Comparison of ENCODE assay signal across 1 cellular context in the genomic region with DNA sequence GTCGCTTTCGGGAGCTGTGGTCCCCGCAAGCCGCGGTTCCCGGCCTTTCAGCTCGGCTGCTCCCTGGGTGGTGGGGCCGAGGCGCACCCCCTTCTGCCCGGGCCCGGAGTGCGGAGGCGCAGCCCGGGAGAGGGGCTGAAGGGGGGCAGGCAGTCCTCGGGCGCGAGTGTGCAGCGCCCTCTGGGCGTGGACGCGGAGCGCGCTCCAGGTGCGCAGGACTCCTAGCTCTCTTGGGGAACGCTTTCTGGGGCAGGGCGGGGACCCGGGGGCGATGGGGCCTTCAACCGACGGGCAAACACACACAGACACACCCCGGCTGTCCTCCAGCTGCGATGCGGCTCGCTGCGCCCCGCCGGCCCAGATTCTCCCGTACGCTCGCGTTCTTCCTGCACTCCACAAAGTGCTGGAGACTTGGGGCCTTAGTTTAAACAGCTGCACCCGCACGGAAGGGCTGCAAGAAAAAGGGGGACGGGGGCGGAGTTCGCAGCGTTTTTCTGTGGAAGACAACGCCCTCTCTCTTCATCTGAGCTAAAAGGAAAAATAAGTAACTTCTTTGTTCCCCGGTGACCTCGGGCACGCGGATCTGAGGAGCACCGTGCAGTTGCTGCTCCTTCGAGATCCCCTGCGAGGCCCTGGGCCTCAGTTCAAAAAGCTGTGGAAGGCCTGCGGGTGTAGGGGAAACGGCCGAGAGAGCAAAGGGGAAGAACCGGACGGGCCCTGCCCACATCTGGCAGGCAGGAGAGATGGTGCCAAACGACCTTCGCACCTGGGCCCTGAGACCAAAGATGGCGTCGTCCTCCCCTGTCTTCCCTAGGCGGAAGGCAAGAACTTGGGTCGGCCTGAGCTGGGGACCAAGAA.
TF ChIP-seq lines count a peak whose summit lies in the region.

No MANE protein-coding gene starts in this region.

TF ChIP-seq in HepG2, 621 proteins besides CTCF, POLR2A, EP300 and RAD21 (continued from another document and continues in another):
- TF ChIP-seq, protein P1, sequence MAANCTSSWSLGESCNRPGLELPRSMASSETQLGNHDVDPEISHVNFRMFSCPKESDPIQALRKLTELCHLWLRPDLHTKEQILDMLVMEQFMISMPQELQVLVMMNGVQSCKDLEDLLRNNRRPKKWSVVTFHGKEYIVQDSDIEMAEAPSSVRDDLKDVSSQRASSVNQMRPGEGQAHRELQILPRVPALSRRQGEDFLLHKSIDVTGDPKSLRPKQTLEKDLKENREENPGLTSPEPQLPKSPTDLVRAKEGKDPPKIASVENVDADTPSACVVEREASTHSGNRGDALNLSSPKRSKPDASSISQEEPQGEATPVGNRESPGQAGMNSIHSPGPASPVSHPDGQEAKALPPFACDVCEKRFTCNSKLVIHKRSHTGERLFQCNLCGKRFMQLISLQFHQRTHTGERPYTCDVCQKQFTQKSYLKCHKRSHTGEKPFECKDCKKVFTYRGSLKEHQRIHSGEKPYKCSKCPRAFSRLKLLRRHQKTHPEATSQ (CRISPR knock-in tag; IDR thresholded peaks at IDR 0.05; ENCODE audit: borderline replicate concordance) = no peak
- TF ChIP-seq DNMT3B (CRISPR knock-in tag; conservative IDR thresholded peaks at IDR 0.05) (0 out of 2 replicates have a peak, but pooled peaks have one; percentile 16), NONO (IDR thresholded peaks at IDR 0.05) (no peak), NONO (CRISPR knock-in tag; conservative IDR thresholded peaks at IDR 0.05) (peak; percentile 89), RORA (CRISPR knock-in tag; IDR thresholded peaks at IDR 0.05) (no peak), ATF7 (IDR thresholded peaks at IDR 0.05) (no peak), ATF7 (CRISPR knock-in tag; IDR thresholded peaks at IDR 0.05) (no peak; the same call in 1 of the 2 replicates), STAG1 (CRISPR knock-in tag; IDR thresholded peaks at IDR 0.05) (peak; percentile 91), CREB1 (IDR thresholded peaks at IDR 0.05) (no peak), CREB1 (CRISPR knock-in tag; IDR thresholded peaks at IDR 0.05) (no peak), FOXA3 (CRISPR knock-in tag; IDR thresholded peaks at IDR 0.05) (peak; percentile 8; the same call in 1 of the 2 replicates), JARID2 (CRISPR knock-in tag; IDR thresholded peaks at IDR 0.05; ENCODE audit: insufficient replicate concordance) (no peak), ZNF230 (CRISPR knock-in tag; IDR thresholded peaks at IDR 0.05) (0 out of 2 replicates have a peak, but pooled peaks have one; percentile 41), ZKSCAN8 (CRISPR knock-in tag; IDR thresholded peaks at IDR 0.05; ENCODE audit: borderline replicate concordance) (no peak; the same call in 1 of the 2 replicates), ZNF619 (CRISPR knock-in tag; IDR thresholded peaks at IDR 0.05) (no peak; the same call in none of the 2 replicates), NRL (CRISPR knock-in tag; IDR thresholded peaks at IDR 0.05; ENCODE audit: borderline replicate concordance) (peak; percentile 58; the same call in 1 of the 2 replicates), RELA (CRISPR knock-in tag; IDR thresholded peaks at IDR 0.05) (0 out of 2 replicates have a peak, but pooled peaks have one; percentile 60), ZFY (CRISPR knock-in tag; IDR thresholded peaks at IDR 0.05) (peak; percentile 81; the same call in 1 of the 2 replicates), ZNF441 (CRISPR knock-in tag; IDR thresholded peaks at IDR 0.05; ENCODE audit: borderline replicate concordance) (peak; percentile 63), RFX5 (IDR thresholded peaks at IDR 0.05; ENCODE audit: low read depth, low read length) (no peak), TBX3 (IDR thresholded peaks at IDR 0.05; ENCODE audit: borderline replicate concordance) (no peak), ZNF7 (CRISPR knock-in tag; IDR thresholded peaks at IDR 0.05) (0 out of 2 replicates have a peak, but pooled peaks have one; percentile 34), HCFC1 (IDR thresholded peaks at IDR 0.05; ENCODE audit: low read depth, low read length) (no peak), BCL6 (CRISPR knock-in tag; IDR thresholded peaks at IDR 0.05) (peak; percentile 78)
- TF ChIP-seq, protein P2, sequence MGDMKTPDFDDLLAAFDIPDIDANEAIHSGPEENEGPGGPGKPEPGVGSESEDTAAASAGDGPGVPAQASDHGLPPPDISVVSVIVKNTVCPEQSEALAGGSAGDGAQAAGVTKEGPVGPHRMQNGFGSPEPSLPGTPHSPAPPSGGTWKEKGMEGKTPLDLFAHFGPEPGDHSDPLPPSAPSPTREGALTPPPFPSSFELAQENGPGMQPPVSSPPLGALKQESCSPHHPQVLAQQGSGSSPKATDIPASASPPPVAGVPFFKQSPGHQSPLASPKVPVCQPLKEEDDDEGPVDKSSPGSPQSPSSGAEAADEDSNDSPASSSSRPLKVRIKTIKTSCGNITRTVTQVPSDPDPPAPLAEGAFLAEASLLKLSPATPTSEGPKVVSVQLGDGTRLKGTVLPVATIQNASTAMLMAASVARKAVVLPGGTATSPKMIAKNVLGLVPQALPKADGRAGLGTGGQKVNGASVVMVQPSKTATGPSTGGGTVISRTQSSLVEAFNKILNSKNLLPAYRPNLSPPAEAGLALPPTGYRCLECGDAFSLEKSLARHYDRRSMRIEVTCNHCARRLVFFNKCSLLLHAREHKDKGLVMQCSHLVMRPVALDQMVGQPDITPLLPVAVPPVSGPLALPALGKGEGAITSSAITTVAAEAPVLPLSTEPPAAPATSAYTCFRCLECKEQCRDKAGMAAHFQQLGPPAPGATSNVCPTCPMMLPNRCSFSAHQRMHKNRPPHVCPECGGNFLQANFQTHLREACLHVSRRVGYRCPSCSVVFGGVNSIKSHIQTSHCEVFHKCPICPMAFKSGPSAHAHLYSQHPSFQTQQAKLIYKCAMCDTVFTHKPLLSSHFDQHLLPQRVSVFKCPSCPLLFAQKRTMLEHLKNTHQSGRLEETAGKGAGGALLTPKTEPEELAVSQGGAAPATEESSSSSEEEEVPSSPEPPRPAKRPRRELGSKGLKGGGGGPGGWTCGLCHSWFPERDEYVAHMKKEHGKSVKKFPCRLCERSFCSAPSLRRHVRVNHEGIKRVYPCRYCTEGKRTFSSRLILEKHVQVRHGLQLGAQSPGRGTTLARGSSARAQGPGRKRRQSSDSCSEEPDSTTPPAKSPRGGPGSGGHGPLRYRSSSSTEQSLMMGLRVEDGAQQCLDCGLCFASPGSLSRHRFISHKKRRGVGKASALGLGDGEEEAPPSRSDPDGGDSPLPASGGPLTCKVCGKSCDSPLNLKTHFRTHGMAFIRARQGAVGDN (CRISPR knock-in tag; IDR thresholded peaks at IDR 0.05) = peak; percentile 97
- TF ChIP-seq, protein P3, sequence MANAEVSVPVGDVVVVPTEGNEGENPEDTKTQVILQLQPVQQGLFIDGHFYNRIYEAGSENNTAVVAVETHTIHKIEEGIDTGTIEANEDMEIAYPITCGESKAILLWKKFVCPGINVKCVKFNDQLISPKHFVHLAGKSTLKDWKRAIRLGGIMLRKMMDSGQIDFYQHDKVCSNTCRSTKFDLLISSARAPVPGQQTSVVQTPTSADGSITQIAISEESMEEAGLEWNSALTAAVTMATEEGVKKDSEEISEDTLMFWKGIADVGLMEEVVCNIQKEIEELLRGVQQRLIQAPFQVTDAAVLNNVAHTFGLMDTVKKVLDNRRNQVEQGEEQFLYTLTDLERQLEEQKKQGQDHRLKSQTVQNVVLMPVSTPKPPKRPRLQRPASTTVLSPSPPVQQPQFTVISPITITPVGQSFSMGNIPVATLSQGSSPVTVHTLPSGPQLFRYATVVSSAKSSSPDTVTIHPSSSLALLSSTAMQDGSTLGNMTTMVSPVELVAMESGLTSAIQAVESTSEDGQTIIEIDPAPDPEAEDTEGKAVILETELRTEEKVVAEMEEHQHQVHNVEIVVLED (CRISPR knock-in tag; IDR thresholded peaks at IDR 0.05; ENCODE audit: borderline replicate concordance) = peak; percentile 69
- TF ChIP-seq, protein P4, sequence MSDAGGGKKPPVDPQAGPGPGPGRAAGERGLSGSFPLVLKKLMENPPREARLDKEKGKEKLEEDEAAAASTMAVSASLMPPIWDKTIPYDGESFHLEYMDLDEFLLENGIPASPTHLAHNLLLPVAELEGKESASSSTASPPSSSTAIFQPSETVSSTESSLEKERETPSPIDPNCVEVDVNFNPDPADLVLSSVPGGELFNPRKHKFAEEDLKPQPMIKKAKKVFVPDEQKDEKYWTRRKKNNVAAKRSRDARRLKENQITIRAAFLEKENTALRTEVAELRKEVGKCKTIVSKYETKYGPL (CRISPR knock-in tag; IDR thresholded peaks at IDR 0.05) = no peak
- TF ChIP-seq, protein P5, sequence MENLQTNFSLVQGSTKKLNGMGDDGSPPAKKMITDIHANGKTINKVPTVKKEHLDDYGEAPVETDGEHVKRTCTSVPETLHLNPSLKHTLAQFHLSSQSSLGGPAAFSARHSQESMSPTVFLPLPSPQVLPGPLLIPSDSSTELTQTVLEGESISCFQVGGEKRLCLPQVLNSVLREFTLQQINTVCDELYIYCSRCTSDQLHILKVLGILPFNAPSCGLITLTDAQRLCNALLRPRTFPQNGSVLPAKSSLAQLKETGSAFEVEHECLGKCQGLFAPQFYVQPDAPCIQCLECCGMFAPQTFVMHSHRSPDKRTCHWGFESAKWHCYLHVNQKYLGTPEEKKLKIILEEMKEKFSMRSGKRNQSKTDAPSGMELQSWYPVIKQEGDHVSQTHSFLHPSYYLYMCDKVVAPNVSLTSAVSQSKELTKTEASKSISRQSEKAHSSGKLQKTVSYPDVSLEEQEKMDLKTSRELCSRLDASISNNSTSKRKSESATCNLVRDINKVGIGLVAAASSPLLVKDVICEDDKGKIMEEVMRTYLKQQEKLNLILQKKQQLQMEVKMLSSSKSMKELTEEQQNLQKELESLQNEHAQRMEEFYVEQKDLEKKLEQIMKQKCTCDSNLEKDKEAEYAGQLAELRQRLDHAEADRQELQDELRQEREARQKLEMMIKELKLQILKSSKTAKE (CRISPR knock-in tag; IDR thresholded peaks at IDR 0.05; ENCODE audit: borderline replicate concordance) = peak; percentile 55; the same call in 1 of the 2 replicates
- TF ChIP-seq, protein P6, sequence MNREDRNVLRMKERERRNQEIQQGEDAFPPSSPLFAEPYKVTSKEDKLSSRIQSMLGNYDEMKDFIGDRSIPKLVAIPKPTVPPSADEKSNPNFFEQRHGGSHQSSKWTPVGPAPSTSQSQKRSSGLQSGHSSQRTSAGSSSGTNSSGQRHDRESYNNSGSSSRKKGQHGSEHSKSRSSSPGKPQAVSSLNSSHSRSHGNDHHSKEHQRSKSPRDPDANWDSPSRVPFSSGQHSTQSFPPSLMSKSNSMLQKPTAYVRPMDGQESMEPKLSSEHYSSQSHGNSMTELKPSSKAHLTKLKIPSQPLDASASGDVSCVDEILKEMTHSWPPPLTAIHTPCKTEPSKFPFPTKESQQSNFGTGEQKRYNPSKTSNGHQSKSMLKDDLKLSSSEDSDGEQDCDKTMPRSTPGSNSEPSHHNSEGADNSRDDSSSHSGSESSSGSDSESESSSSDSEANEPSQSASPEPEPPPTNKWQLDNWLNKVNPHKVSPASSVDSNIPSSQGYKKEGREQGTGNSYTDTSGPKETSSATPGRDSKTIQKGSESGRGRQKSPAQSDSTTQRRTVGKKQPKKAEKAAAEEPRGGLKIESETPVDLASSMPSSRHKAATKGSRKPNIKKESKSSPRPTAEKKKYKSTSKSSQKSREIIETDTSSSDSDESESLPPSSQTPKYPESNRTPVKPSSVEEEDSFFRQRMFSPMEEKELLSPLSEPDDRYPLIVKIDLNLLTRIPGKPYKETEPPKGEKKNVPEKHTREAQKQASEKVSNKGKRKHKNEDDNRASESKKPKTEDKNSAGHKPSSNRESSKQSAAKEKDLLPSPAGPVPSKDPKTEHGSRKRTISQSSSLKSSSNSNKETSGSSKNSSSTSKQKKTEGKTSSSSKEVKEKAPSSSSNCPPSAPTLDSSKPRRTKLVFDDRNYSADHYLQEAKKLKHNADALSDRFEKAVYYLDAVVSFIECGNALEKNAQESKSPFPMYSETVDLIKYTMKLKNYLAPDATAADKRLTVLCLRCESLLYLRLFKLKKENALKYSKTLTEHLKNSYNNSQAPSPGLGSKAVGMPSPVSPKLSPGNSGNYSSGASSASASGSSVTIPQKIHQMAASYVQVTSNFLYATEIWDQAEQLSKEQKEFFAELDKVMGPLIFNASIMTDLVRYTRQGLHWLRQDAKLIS (CRISPR knock-in tag; IDR thresholded peaks at IDR 0.05) = no peak
- TF ChIP-seq, protein P7, sequence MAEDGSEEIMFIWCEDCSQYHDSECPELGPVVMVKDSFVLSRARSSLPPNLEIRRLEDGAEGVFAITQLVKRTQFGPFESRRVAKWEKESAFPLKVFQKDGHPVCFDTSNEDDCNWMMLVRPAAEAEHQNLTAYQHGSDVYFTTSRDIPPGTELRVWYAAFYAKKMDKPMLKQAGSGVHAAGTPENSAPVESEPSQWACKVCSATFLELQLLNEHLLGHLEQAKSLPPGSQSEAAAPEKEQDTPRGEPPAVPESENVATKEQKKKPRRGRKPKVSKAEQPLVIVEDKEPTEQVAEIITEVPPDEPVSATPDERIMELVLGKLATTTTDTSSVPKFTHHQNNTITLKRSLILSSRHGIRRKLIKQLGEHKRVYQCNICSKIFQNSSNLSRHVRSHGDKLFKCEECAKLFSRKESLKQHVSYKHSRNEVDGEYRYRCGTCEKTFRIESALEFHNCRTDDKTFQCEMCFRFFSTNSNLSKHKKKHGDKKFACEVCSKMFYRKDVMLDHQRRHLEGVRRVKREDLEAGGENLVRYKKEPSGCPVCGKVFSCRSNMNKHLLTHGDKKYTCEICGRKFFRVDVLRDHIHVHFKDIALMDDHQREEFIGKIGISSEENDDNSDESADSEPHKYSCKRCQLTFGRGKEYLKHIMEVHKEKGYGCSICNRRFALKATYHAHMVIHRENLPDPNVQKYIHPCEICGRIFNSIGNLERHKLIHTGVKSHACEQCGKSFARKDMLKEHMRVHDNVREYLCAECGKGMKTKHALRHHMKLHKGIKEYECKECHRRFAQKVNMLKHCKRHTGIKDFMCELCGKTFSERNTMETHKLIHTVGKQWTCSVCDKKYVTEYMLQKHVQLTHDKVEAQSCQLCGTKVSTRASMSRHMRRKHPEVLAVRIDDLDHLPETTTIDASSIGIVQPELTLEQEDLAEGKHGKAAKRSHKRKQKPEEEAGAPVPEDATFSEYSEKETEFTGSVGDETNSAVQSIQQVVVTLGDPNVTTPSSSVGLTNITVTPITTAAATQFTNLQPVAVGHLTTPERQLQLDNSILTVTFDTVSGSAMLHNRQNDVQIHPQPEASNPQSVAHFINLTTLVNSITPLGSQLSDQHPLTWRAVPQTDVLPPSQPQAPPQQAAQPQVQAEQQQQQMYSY (CRISPR knock-in tag; IDR thresholded peaks at IDR 0.05) = no peak
- TF ChIP-seq, protein P8, sequence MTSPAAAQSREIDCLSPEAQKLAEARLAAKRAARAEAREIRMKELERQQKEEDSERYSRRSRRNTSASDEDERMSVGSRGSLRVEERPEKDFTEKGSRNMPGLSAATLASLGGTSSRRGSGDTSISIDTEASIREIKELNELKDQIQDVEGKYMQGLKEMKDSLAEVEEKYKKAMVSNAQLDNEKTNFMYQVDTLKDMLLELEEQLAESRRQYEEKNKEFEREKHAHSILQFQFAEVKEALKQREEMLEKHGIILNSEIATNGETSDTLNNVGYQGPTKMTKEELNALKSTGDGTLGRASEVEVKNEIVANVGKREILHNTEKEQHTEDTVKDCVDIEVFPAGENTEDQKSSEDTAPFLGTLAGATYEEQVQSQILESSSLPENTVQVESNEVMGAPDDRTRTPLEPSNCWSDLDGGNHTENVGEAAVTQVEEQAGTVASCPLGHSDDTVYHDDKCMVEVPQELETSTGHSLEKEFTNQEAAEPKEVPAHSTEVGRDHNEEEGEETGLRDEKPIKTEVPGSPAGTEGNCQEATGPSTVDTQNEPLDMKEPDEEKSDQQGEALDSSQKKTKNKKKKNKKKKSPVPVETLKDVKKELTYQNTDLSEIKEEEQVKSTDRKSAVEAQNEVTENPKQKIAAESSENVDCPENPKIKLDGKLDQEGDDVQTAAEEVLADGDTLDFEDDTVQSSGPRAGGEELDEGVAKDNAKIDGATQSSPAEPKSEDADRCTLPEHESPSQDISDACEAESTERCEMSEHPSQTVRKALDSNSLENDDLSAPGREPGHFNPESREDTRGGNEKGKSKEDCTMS (CRISPR knock-in tag; conservative IDR thresholded peaks at IDR 0.05) = no peak; the same call in 1 of the 2 replicates
